In genomic region chr15:29089731-29090616, GRCh38 we compare ENCODE assay signal across 9 cellular contexts.
DNase-seq lines count a peak whose midpoint lies in the region; ATAC-seq, FAIRE-seq and TF ChIP-seq lines count a peak whose summit lies in the region.
"Had no signal": no experiment of that assay in that cellular context is flagged by ENCODE, and none has a peak within 500 bp of the region (broad histone marks: within the 10 kb centered on the region; RNA-seq: fewer than 3 reads in every experiment).

No MANE protein-coding gene starts in this region.

- H4K20me1 ChIP-seq in BLaER1 (no peaks in the 10 kb centered on the region), HepG2 (ENCODE audit: insufficient read depth, low read length) (no peaks in the 10 kb centered on the region)

- ATAC-seq in HepG2 (no peak), body of pancreas (no peak), GM21447 (IDR thresholded peaks at IDR 0.05; ENCODE audit: unreplicated experiment) (no peak), mucosa of descending colon (no peak)

- TF ChIP-seq RAD21 in HepG2 (CRISPR knock-in tag; IDR thresholded peaks at IDR 0.05): no peak

- H3K4me2 ChIP-seq in BLaER1: peak overlapping the region; percentile 48
- H3K4me2 ChIP-seq in HepG2 (ENCODE audit: low read depth, low read length): no peak overlapping the region

- peak overlapping the region; percentile 41; the same call in 1 of the 2 replicates for H3K27ac ChIP-seq in BLaER1
- no peak overlapping the region for H3K27ac ChIP-seq in HepG2 (ENCODE audit: extremely low read length, insufficient read depth, low read length)
- no peak overlapping the region for H3K27ac ChIP-seq in body of pancreas
- H3K27ac ChIP-seq: right lobe of liver had no signal

- CTCF ChIA-PET in HepG2 (lab: Yijun Ruan, JAX; ENCODE audit: low intra/inter-chr PET ratio, low total read pairs): no interaction called here

- TF ChIP-seq CTCF in HFF-Myc (IDR thresholded peaks at IDR 0.05; ENCODE audit: low read depth, low read length, missing control alignments): peak; percentile 39
- TF ChIP-seq CTCF in HepG2 (CRISPR knock-in tag; IDR thresholded peaks at IDR 0.05): 0 out of 2 replicates have a peak, but pooled peaks have one; percentile 7
- no peak for TF ChIP-seq CTCF in body of pancreas (IDR thresholded peaks at IDR 0.05)
- TF ChIP-seq CTCF in mucosa of descending colon (IDR thresholded peaks at IDR 0.05): no peak

- BruUV-seq in HepG2 (replicated peaks; lab: Mats Ljungman, UMichigan): no TSS peak

- H3K36me3 ChIP-seq in BLaER1 (peaks cover 10% of the 10 kb centered on the region; the same call in 1 of the 2 replicates), HepG2 (replicated peaks in 1 of 2; ENCODE audit: control insufficient read depth in 1 of 2, insufficient read depth in 2 of 2, low read length in 2 of 2) (no peaks in the 10 kb centered on the region), body of pancreas (replicated peaks in 1 of 2; ENCODE audit: insufficient read depth in 1 of 2, low read depth in 2 of 2) (no peaks in the 10 kb centered on the region), mucosa of descending colon (ENCODE audit: low read depth) (no peaks in the 10 kb centered on the region)
- H3K36me3 ChIP-seq: right lobe of liver had no signal

- no peaks in the 10 kb centered on the region for H3K79me2 ChIP-seq in HepG2 (ENCODE audit: insufficient read depth, low read length)

- TF ChIP-seq EP300 in HepG2 (IDR thresholded peaks at IDR 0.05; ENCODE audit: low read depth in 2 of 2, low read length in 2 of 2) (no peak), HepG2 (CRISPR knock-in tag; IDR thresholded peaks at IDR 0.05; ENCODE audit: borderline replicate concordance) (no peak)

- H3K27me3 ChIP-seq in BLaER1 (no peaks in the 10 kb centered on the region), HepG2 (ENCODE audit: control insufficient read depth in 1 of 2, insufficient read depth in 2 of 2, low read length in 2 of 2) (no peaks in the 10 kb centered on the region), body of pancreas (no peaks in the 10 kb centered on the region)
- H3K27me3 ChIP-seq: right lobe of liver had no signal

- H3K9me3 ChIP-seq in BLaER1 (no peaks in the 10 kb centered on the region), HepG2 (ENCODE audit: low read length) (no peaks in the 10 kb centered on the region), body of pancreas (no peaks in the 10 kb centered on the region), mucosa of descending colon (no peaks in the 10 kb centered on the region)
- H3K9me3 ChIP-seq: right lobe of liver had no signal

- in situ Hi-C loops in HepG2 (cut with HindIII; ENCODE audit: extremely low pct_ligation_motif_present, low pct_unique_long_range_greater_than_20kb): no loop called here

- POLR2A ChIA-PET in HepG2 (lab: Yijun Ruan, JAX): no interaction called here

- H3K4me3 ChIP-seq in BLaER1 (no peak overlapping the region), HFF-Myc (replicated peaks; ENCODE audit: low read depth, low read length) (no peak overlapping the region), HepG2 (replicated peaks in 1 of 3; ENCODE audit: insufficient read depth in 1 of 3, low read depth in 2 of 3, low read length in 3 of 3) (no peak overlapping the region), body of pancreas (no peak overlapping the region), mucosa of descending colon (no peak overlapping the region)
- H3K4me3 ChIP-seq: right lobe of liver had no signal

- TF ChIP-seq POLR2A in HepG2 (IDR thresholded peaks at IDR 0.05; ENCODE audit: insufficient read depth in 1 of 2, low read depth in 2 of 2, low read length in 2 of 2): no peak
- no peak for TF ChIP-seq POLR2A in body of pancreas (IDR thresholded peaks at IDR 0.05)

- intact Hi-C loops in HepG2 (cut with micrococcal nuclease; ENCODE audit: unreplicated experiment) (no loop called here), body of pancreas (cut with DNase I) (no loop called here), mucosa of descending colon (cut with DNase I, micrococcal nuclease) (no loop called here)

- DNase-seq in HFF-Myc (ENCODE audit: extremely low read depth, low read depth): no peak
- DNase-seq in activated gamma-delta T cell treated with anti-CD3 and anti-CD28 coated beads, Interleukin-2, amount 50 U/mL, for 16 hours (ENCODE audit: low read depth): peak; percentile 17
- no peak for DNase-seq in HepG2 (ENCODE audit: low spot score)
- no peak for DNase-seq in body of pancreas
- no peak for DNase-seq in glomerular visceral epithelial cell (ENCODE audit: extremely low spot score)
- no peak for DNase-seq in mucosa of descending colon
- DNase-seq: right lobe of liver had no signal

- FAIRE-seq in HepG2 (lab: Jason Lieb, UNC): no peak

- H3K9ac ChIP-seq in BLaER1: no peak overlapping the region
- H3K9ac ChIP-seq in HepG2 (ENCODE audit: insufficient read depth, low read depth, low read length): no peak overlapping the region

- 83% methylated on average over 10 of the region's 16 CpGs for WGBS in HepG2 (ENCODE audit: low lambda C conversion rate)
- 77 to 93% methylated on average over 12 to 16 of the region's 16 CpGs for WGBS in body of pancreas, 2 donors

- H2AFZ ChIP-seq in HepG2 (ENCODE audit: low read length): no peak overlapping the region

- H3K4me1 ChIP-seq in BLaER1: peaks cover 28% of the 10 kb centered on the region
- no peaks in the 10 kb centered on the region for H3K4me1 ChIP-seq in HepG2 (ENCODE audit: insufficient read depth, low read length)
- no peaks in the 10 kb centered on the region for H3K4me1 ChIP-seq in body of pancreas
- H3K4me1 ChIP-seq in mucosa of descending colon (ENCODE audit: low read depth): no peaks in the 10 kb centered on the region
- H3K4me1 ChIP-seq: right lobe of liver had no signal

TF ChIP-seq in HepG2, 621 proteins besides CTCF, POLR2A, EP300 and RAD21:
- TF ChIP-seq TERF1 (CRISPR knock-in tag; IDR thresholded peaks at IDR 0.05): no peak

Comparison
In these comparisons a context has a peak if more than half of its experiments do, and no peak if none do; other contexts are left out.
1. CTCF ChIP-seq: peak in HFF-Myc (single experiment) and HepG2 (single experiment); none in body of pancreas (0 of 7) and mucosa of descending colon (single experiment).